In the genomic region with DNA sequence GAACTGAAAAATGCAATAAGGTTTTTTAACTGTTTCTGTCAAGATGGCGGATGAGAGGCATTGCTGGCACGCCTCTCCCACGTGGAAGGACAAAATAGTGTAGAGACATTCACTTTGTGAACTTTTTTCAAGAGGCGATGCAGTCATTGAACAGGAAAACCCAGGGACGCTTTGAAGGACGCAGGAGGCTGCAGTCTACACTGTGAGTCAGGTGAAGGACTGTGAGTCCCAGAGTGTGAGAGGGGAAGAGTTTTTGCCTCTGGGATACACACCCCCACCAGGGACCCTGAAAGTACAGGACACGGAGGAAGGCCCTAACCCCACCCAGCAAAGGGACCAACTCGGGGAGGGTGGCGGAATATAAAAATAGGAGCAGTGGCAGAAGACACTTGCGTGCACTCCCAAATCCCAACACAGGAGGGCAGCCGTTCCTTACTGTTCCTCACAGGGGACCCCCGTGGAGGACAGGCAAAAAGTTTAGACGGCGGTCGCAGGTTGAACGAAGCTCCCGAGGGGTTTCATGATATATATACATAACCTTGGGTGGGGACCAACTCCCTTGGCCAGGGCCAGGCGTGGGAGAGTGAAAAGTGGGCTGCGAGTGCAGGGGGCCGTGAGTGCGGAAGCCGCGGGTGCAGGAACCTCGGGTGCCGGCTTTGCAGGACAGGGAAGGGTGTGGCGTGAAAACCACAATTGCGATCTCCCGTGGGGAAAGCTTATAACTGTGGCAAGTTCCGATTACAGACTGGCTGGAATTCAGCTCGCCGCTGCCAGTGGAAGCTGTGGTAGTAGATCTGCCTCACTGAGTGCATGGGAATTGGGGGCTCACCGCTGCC, we compare ENCODE assay signal across 1 cellular context.
TF ChIP-seq lines count a peak whose summit lies in the region.

No MANE protein-coding gene starts in this region.

TF ChIP-seq in SK-N-SH treated with all-trans-retinoic acid at 6 μM for 48 hours, 23 proteins besides CTCF, POLR2A, EP300 and RAD21 (continued from another document):
- TF ChIP-seq POU6F1 (CRISPR knock-in tag; IDR thresholded peaks at IDR 0.05; ENCODE audit: borderline replicate concordance, low read depth) (no peak), RARB (CRISPR knock-in tag; IDR thresholded peaks at IDR 0.05) (no peak), CREB5 (CRISPR knock-in tag; IDR thresholded peaks at IDR 0.05; ENCODE audit: low read depth) (no peak)
